In genomic region chrX:71198066-71198465, GRCh38 we compare ENCODE assay signal across 9 cellular contexts. TPM values are rescaled to one million over a fixed set of nuclear protein-coding genes. Genes with fewer than 3 reads are reported as not detected.
DNase-seq lines count a peak whose midpoint lies in the region; ATAC-seq and TF ChIP-seq lines count a peak whose summit lies in the region.
"Had no signal": no experiment of that assay in that cellular context is flagged by ENCODE, and none has a peak within 500 bp of the region (broad histone marks: within the 10 kb centered on the region; RNA-seq: fewer than 3 reads in every experiment).

No MANE protein-coding gene starts in this region.

- H3K36me3 ChIP-seq in WERI-Rb-1 = no peaks in the 10 kb centered on the region

- peak overlapping the region; percentile 81 to 92 (median 83) for H3K4me3 Mint-ChIP-seq in T-cell

- CTCF ChIA-PET in T-cell (lab: Charles Lee) = interaction anchor here (0.6 to 1.3 kb wide), 5 partner anchors 16 to 729 kb away, joined by 3 to 5 read pairs (median 3); no protein-coding TSS in a partner anchor

- H3K36me3 Mint-ChIP-seq in T-cell = no peaks in the 10 kb centered on the region

- DNase-seq in T-cell = peak in 2 of 34 experiments; percentile 6 to 7
- DNase-seq in putamen (ENCODE audit: low spot score) = peak; percentile 18
- DNase-seq in activated gamma-delta T cell treated with Interleukin-2 at 50 U/mL for 16 hours = no peak
- DNase-seq in SHP77 treated with DMSO at 0.1 percent for 48 hours (lab: John Stamatoyannopoulos, UW) = no peak
- no peak for DNase-seq in activated gamma-delta T cell (lab: John Stamatoyannopoulos, UW)
- DNase-seq in WERI-Rb-1 = no peak

- TF ChIP-seq CTCF in WERI-Rb-1 (IDR thresholded peaks at IDR 0.05; ENCODE audit: low read depth, low read length) = no peak

- no peaks in the 10 kb centered on the region for H3K27me3 ChIP-seq in WERI-Rb-1 (ENCODE audit: insufficient read depth, low read depth, severe bottlenecking)

- H3K27me3 Mint-ChIP-seq in T-cell = peaks cover 0 to 5% of the 10 kb centered on the region in 2 donors

- ATAC-seq in GM19023 (IDR thresholded peaks at IDR 0.05; ENCODE audit: unreplicated experiment) (peak; percentile 49), HG02981 (IDR thresholded peaks at IDR 0.05; ENCODE audit: unreplicated experiment) (peak; percentile 79), T-cell (replicated peaks in 1 of 4) (peak; percentile 65 to 75 (median 68))

- no peaks in the 10 kb centered on the region for H3K9me3 Mint-ChIP-seq in T-cell

- H3K9me3 ChIP-seq in WERI-Rb-1 (ENCODE audit: severe bottlenecking) = no peaks in the 10 kb centered on the region

- POLR2A ChIA-PET in T-cell (lab: Charles Lee) = interaction anchor here in 1 of 2 donors (0.5 kb wide), 1 partner anchor 56 kb away, joined by 3 read pairs; the partner anchor contains the start of gene ZMYM3

- H3K27ac ChIP-seq in WERI-Rb-1 = no peak overlapping the region
- H3K27ac ChIP-seq: KMS-11 had no signal

- H3K4me1 Mint-ChIP-seq in T-cell = peaks cover 20 to 32% (median 26%) of the 10 kb centered on the region in 3 donors

- H3K27ac Mint-ChIP-seq in T-cell = peak overlapping the region; percentile 84 to 97

- H3K4me3 ChIP-seq in WERI-Rb-1 (ENCODE audit: low read depth, low read length) = no peak overlapping the region

RNA-seq across cellular contexts. Expression of gene GJB1, which starts 25.0 kb away (rescaled TPM):
- total RNA-seq in T-cell = under 1 TPM in 2 of 5 donors, not detected in 3; 0.23 TPM

RNA-seq across cellular contexts. Expression of gene NLGN3, which starts 53.4 kb away (rescaled TPM):
- total RNA-seq in T-cell = 1 to 10 TPM; 2.9 to 3.7 (median 3.2) TPM

RNA-seq across cellular contexts. Expression of gene ZMYM3, which starts 55.9 kb away (rescaled TPM):
- total RNA-seq in T-cell = 10 to 100 TPM; 23.6 to 32.4 (median 28.7) TPM
